Comparison of ENCODE assay signal across 30 cellular contexts in the genomic region with DNA sequence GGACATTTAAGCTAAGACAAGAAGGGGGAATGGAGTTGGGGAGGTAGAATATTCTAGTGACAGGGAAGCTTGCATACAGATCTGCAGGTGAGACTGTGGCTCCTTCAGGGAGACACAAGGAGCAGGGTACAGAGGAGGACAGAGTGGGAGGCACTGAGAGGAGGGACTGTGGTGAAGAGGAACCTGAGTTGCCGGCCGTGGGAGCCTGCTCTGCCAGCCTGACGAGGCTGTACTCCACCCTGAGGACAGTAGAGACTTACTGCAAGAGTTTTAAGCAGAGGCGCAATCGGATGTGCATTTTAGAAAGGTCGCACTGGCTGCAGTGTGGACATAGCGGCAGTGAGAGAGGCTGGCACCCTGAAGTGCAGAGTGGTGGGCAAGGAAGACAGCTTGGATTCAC.
"Had no signal": no experiment of that assay in that cellular context is flagged by ENCODE, and none has a peak within 500 bp of the region (broad histone marks: within the 10 kb centered on the region; RNA-seq: fewer than 3 reads in every experiment).

No MANE protein-coding gene starts in this region.

- H3K9me3 Mint-ChIP-seq: activated CD4-positive, alpha-beta memory T cell treated with anti-CD3 and anti-CD28 coated beads, Interleukin-2, amount 10 ng/mL, durations not matched to agents 7 days and 5 days; activated naive CD4-positive, alpha-beta T cell treated with anti-CD3 and anti-CD28 coated beads for 36 hours; activated T-helper 17 cell treated with anti-CD3 and anti-CD28 coated beads, Interleukin-2, amount 50 U/mL, for 72 hours; brain; T-cell had no signal

- H3K27me3 Mint-ChIP-seq: brain had no signal

- H3K4me1 Mint-ChIP-seq: activated CD4-positive, alpha-beta memory T cell treated with anti-CD3 and anti-CD28 coated beads, Interleukin-2, amount 10 ng/mL, durations not matched to agents 7 days and 5 days; activated CD4-positive, alpha-beta T cell treated with anti-CD3 and anti-CD28 coated beads for 36 hours; activated T-helper 17 cell treated with anti-CD3 and anti-CD28 coated beads, Interleukin-2, amount 50 U/mL, for 72 hours; T-cell had no signal

- H3K27ac ChIP-seq: SK-N-MC, WERI-Rb-1 had no signal

- H3K36me3 Mint-ChIP-seq: activated naive CD8-positive, alpha-beta T cell; T-cell had no signal

- DNase-seq: activated CD4-positive, alpha-beta memory T cell treated with anti-CD3 and anti-CD28 coated beads, Interleukin-2, amount 10 ng/mL, durations not matched to agents 7 days and 5 days; activated CD4-positive, alpha-beta T cell treated with anti-CD3 and anti-CD28 coated beads for 36 hours; activated CD4-positive, alpha-beta T cell treated with anti-CD3 and anti-CD28 coated beads, Interleukin-2, amount 50 U/mL, for 1 hour; activated gamma-delta T cell; activated naive CD4-positive, alpha-beta T cell treated with anti-CD3 and anti-CD28 coated beads for 36 hours; activated T-cell treated with anti-CD3 and anti-CD28 coated beads for 4 hours; activated T-cell treated with anti-CD3 and anti-CD28 coated beads, Interleukin-2, amount 50 U/mL, for 48 hours; amygdala; Karpas-422; MM.1S; NCI-H1105 treated with DMSO at 0.1 percent for 48 hours; NCI-H1436 treated with DMSO at 0.1 percent for 48 hours; NCI-H187; NCI-H2081; NCI-H510A treated with DMSO at 0.1 percent for 48 hours; NCI-H69; NK-92 treated with Interleukin-12 subunit alpha and Interleukin-12 subunit beta, amount 100 ng/mL, for 24 hours; OCI-M1; RPMI8226; T-cell; T-helper 2 cell; T1000; WERI-Rb-1 had no signal

- ATAC-seq: activated CD4-positive, alpha-beta T cell treated with anti-CD3 and anti-CD28 coated beads for 36 hours; activated T-helper 17 cell treated with anti-CD3 and anti-CD28 coated beads, Interleukin-2, amount 50 U/mL, for 72 hours; K562; Panc1; Right ventricle myocardium inferior; T-cell had no signal

- H3K27ac Mint-ChIP-seq: activated CD4-positive, alpha-beta memory T cell treated with anti-CD3 and anti-CD28 coated beads, Interleukin-2, amount 10 ng/mL, durations not matched to agents 7 days and 5 days; activated CD4-positive, alpha-beta T cell treated with anti-CD3 and anti-CD28 coated beads for 36 hours; activated naive CD4-positive, alpha-beta T cell treated with anti-CD3 and anti-CD28 coated beads for 36 hours; activated naive CD8-positive, alpha-beta T cell; activated T-helper 17 cell treated with anti-CD3 and anti-CD28 coated beads, Interleukin-2, amount 50 U/mL, for 72 hours; brain; T-cell had no signal

- H3K4me3 Mint-ChIP-seq: activated CD4-positive, alpha-beta memory T cell treated with anti-CD3 and anti-CD28 coated beads, Interleukin-2, amount 10 ng/mL, durations not matched to agents 7 days and 5 days; activated CD4-positive, alpha-beta T cell treated with anti-CD3 and anti-CD28 coated beads for 36 hours; activated naive CD4-positive, alpha-beta T cell treated with anti-CD3 and anti-CD28 coated beads for 36 hours; activated naive CD8-positive, alpha-beta T cell; activated T-helper 17 cell treated with anti-CD3 and anti-CD28 coated beads, Interleukin-2, amount 50 U/mL, for 72 hours; brain; T-cell had no signal

- H3K4me3 ChIP-seq: K562, SK-N-MC had no signal
